1 cellular context compared by ENCODE assay signal in genomic region chr6:4008324-4009047, GRCh38.
A peak's percentile ranks its signal among the peaks of the same experiment; 100 is the strongest.
TF ChIP-seq lines count a peak whose summit lies in the region.

No MANE protein-coding gene starts in this region.

TF ChIP-seq in H1, 55 proteins besides CTCF, POLR2A, EP300 and RAD21 (continued from another document):
- TF ChIP-seq CEBPB (IDR thresholded peaks at IDR 0.05; ENCODE audit: low read depth, low read length), result peak; percentile 58; the same call in 1 of the 2 replicates
- no peak for TF ChIP-seq EZH2 (IDR thresholded peaks at IDR 0.05; ENCODE audit: low read depth, low read length, severe bottlenecking)
- no peak for TF ChIP-seq NANOG (IDR thresholded peaks at IDR 0.05; ENCODE audit: insufficient read depth, low read depth, low read length, poor library complexity, severe bottlenecking)
- TF ChIP-seq CHD7 (IDR thresholded peaks at IDR 0.05; ENCODE audit: insufficient replicate concordance, low read length), result no peak
TF ChIP-seq in H1: peak in this region for 1.
